ENCODE assay signal across 8 cellular contexts in the genomic region with DNA sequence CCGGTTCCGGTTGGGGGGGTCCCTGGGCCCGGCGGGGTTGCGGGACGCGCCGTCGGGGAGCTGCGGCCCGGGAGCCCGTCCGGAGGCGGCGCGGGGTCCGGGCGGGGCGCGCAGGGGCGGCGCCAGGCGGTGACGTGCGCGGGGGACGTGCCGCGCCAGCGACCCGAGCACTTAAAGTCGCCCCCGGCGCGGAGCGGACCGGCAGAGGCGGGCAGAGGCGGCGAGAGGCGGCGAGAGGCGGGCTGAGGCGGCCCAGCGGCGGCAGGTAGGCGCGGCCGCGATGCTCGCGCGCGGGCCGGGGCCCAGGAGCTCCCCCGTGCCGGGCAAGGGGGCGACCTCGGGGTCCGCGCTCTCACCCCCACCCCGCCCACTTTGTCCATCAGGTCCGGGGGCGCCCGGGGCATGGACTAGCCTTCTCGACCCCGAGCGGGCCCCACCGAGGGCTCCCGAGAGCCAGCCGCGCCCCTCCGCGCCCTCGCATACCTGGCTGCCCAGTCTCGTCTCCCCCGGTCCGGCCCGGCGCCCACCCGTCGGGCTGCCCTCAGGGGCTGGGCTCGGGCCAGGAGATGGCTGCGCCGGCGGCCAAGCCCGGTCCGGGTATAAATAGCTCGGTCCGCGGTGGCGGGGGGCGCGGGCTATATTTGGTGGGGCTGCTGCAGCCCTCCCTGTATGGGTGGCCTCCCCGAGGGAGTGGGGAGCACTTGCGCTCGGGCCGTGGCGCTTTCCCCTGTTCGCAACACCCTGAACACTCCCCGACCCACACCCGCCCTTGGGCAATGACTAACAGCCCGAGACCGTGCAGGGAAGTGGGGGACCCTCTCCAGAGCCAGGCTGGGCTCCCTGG. TPM values are rescaled to one million over a fixed set of nuclear protein-coding genes. Genes with fewer than 3 reads are reported as not detected.
DNase-seq lines count a peak whose midpoint lies in the region; ATAC-seq and TF ChIP-seq lines count a peak whose summit lies in the region.

Gene SLC16A3, plus strand, starts transcription at position 201 of the 844 bp plus-strand sequence. CDS start 6,967 bp downstream, outside the sequence.

- H3K27me3 Mint-ChIP-seq in activated naive CD4-positive, alpha-beta T cell treated with anti-CD3 and anti-CD28 coated beads, Interleukin-2, amount 10 ng/mL, durations not matched to agents 7 days and 5 days: peaks cover 5% of the 10 kb centered on the region
- peaks cover 8% of the 10 kb centered on the region for H3K27me3 Mint-ChIP-seq in glutamatergic neuron (ENCODE audit: unreplicated experiment)

- H3K36me3 Mint-ChIP-seq in activated naive CD4-positive, alpha-beta T cell treated with anti-CD3 and anti-CD28 coated beads, Interleukin-2, amount 10 ng/mL, durations not matched to agents 7 days and 5 days: peaks cover 8% of the 10 kb centered on the region
- no peaks in the 10 kb centered on the region for H3K36me3 Mint-ChIP-seq in glutamatergic neuron (ENCODE audit: unreplicated experiment)

- H3K4me1 Mint-ChIP-seq in activated naive CD4-positive, alpha-beta T cell treated with anti-CD3 and anti-CD28 coated beads, Interleukin-2, amount 10 ng/mL, durations not matched to agents 7 days and 5 days: peaks cover 16% of the 10 kb centered on the region
- no peaks in the 10 kb centered on the region for H3K4me1 Mint-ChIP-seq in glutamatergic neuron (ENCODE audit: low read depth, unreplicated experiment)

- no peaks in the 10 kb centered on the region for H3K27me3 ChIP-seq in PC-3 (ENCODE audit: low read length)
- H3K27me3 ChIP-seq in parathyroid adenoma (ENCODE audit: control insufficient read depth, insufficient read depth, low read length): no peaks in the 10 kb centered on the region

- no peaks in the 10 kb centered on the region for H3F3A ChIP-seq in PC-3 (ENCODE audit: low read length, unreplicated experiment)

- H3K4me1 ChIP-seq in PC-3 (ENCODE audit: insufficient read depth, low read length) (peaks cover 31% of the 10 kb centered on the region), parathyroid adenoma (peaks cover 6% of the 10 kb centered on the region)

- BruUV-seq in PC-3 (replicated peaks; lab: Mats Ljungman, UMichigan): no TSS peak

- CTCF ChIA-PET in PC-3 (lab: Charles Lee): no interaction called here
- CTCF ChIA-PET in activated naive CD4-positive, alpha-beta T cell treated with anti-CD3 and anti-CD28 coated beads, Interleukin-2, amount 10 ng/mL, durations not matched to agents 7 days and 5 days (lab: Charles Lee): interaction anchor here (1.1 to 2.4 kb wide), 3 partner anchors 9 to 188 kb away, joined by 3 to 11 read pairs (median 7); no protein-coding TSS in a partner anchor

- no peaks in the 10 kb centered on the region for H3K9me3 ChIP-seq in PC-3 (ENCODE audit: low read length)
- no peaks in the 10 kb centered on the region for H3K9me3 ChIP-seq in parathyroid adenoma (ENCODE audit: control insufficient read depth, low read length)

- intact Hi-C loops in PC-3 (cut with micrococcal nuclease): no loop called here

- H3K36me3 ChIP-seq in PC-3 (ENCODE audit: low read depth, low read length) (peaks cover 8% of the 10 kb centered on the region; the same call in 1 of the 2 replicates), parathyroid adenoma (ENCODE audit: control insufficient read depth, insufficient read depth, low read length) (no peaks in the 10 kb centered on the region)

- H3K9me2 ChIP-seq in PC-3 (replicated peaks; ENCODE audit: low read length): no peaks in the 10 kb centered on the region

- peak within 1 kb of the TSS; percentile 84 for H3K4me3 ChIP-seq in PC-3 (ENCODE audit: low read length)
- H3K4me3 ChIP-seq in parathyroid adenoma (ENCODE audit: low read depth, low read length): peak within 1 kb of the TSS; percentile 18

- peak within 1 kb of the TSS; percentile 93 for H3K9ac ChIP-seq in PC-3 (ENCODE audit: low read length)
- H3K9ac ChIP-seq in parathyroid adenoma: peak within 1 kb of the TSS; percentile 41

- peak within 1 kb of the TSS; percentile 90 for H3K4me2 ChIP-seq in PC-3 (ENCODE audit: low read length)
- peak within 1 kb of the TSS; percentile 38 for H3K4me2 ChIP-seq in parathyroid adenoma (ENCODE audit: low read length)

- POLR2A ChIA-PET in PC-3 (lab: Charles Lee; ENCODE audit: unreplicated experiment): no interaction called here

- ATAC-seq in HG02973 (IDR thresholded peaks at IDR 0.05; ENCODE audit: unreplicated experiment) (peak; percentile 35), PC-3 (peak; percentile 38)

- H3K9me3 Mint-ChIP-seq in activated naive CD4-positive, alpha-beta T cell treated with anti-CD3 and anti-CD28 coated beads, Interleukin-2, amount 10 ng/mL, durations not matched to agents 7 days and 5 days: no peaks in the 10 kb centered on the region
- H3K9me3 Mint-ChIP-seq in glutamatergic neuron (ENCODE audit: unreplicated experiment): no peaks in the 10 kb centered on the region

- H3K27ac Mint-ChIP-seq in activated naive CD4-positive, alpha-beta T cell treated with anti-CD3 and anti-CD28 coated beads, Interleukin-2, amount 10 ng/mL, durations not matched to agents 7 days and 5 days: peak within 1 kb of the TSS; percentile 91
- H3K27ac Mint-ChIP-seq in glutamatergic neuron (ENCODE audit: unreplicated experiment): no peak within 1 kb of the TSS

- DNase-seq in NCI-H82 (lab: John Stamatoyannopoulos, UW) (peak; percentile 61), NCI-H82 treated with DMSO at 0.1 percent for 48 hours (lab: John Stamatoyannopoulos, UW; ENCODE audit: unreplicated experiment) (no peak), PC-3 (peak; percentile 77), glutamatergic neuron (no peak), cerebellar cortex (ENCODE audit: low spot score) (no peak)
- DNase-seq in activated naive CD4-positive, alpha-beta T cell treated with anti-CD3 and anti-CD28 coated beads, Interleukin-2, amount 10 ng/mL, durations not matched to agents 7 days and 5 days: peak; percentile 76

- no peak within 1 kb of the TSS for H2AFZ ChIP-seq in PC-3 (ENCODE audit: low read length)
- H2AFZ ChIP-seq in parathyroid adenoma: peak within 1 kb of the TSS; percentile 81

- H3K27ac ChIP-seq in PC-3 (ENCODE audit: low read length) (peak within 1 kb of the TSS; percentile 78), parathyroid adenoma (peak within 1 kb of the TSS; percentile 68)

- H4K20me1 ChIP-seq in PC-3 (ENCODE audit: low read length): peaks cover 37% of the 10 kb centered on the region

- peaks cover 59% of the 10 kb centered on the region for H3K79me2 ChIP-seq in PC-3 (ENCODE audit: low read length)
- no peaks in the 10 kb centered on the region for H3K79me2 ChIP-seq in parathyroid adenoma

- H3K4me3 Mint-ChIP-seq in activated naive CD4-positive, alpha-beta T cell treated with anti-CD3 and anti-CD28 coated beads, Interleukin-2, amount 10 ng/mL, durations not matched to agents 7 days and 5 days: peak within 1 kb of the TSS; percentile 89
- H3K4me3 Mint-ChIP-seq in glutamatergic neuron (ENCODE audit: unreplicated experiment): peak within 1 kb of the TSS; percentile 46

- TF ChIP-seq CTCF in PC-3 (conservative IDR thresholded peaks at IDR 0.05; ENCODE audit: low read depth, low read length): no peak
- no peak for TF ChIP-seq CTCF in glutamatergic neuron (IDR thresholded peaks at IDR 0.05; ENCODE audit: partially characterized antibody, unreplicated experiment)
- no peak for TF ChIP-seq CTCF in parathyroid adenoma (IDR thresholded peaks at IDR 0.05)

RNA-seq across cellular contexts. Expression of gene SLC16A3, which starts in this region (rescaled TPM):
- total RNA-seq in PC-3 (2014; rRNA removed) (286 and 447 TPM in 2 replicates), glutamatergic neuron (ENCODE audit: unreplicated experiment) (15.6 TPM)

Comparison
In these comparisons a context has a peak if more than half of its experiments do, and no peak if none do; other contexts are left out.
1. RNA of gene SLC16A3 (total RNA-seq): 286 to 447 TPM in PC-3; 15.6 TPM in glutamatergic neuron (single experiment); every median in the first group is over 10 times any median in the second.
2. DNase-seq: peak in NCI-H82 (single experiment), PC-3 (single experiment) and activated naive CD4-positive, alpha-beta T cell treated with anti-CD3 and anti-CD28 coated beads, Interleukin-2, amount 10 ng/mL, durations not matched to agents 7 days and 5 days (single experiment); none in NCI-H82 treated with DMSO at 0.1 percent for 48 hours (single experiment), glutamatergic neuron (single experiment) and cerebellar cortex (single experiment).